Comparison of ENCODE assay signal across 1 cellular context in genomic region chrX:154323537-154323936, GRCh38.
TF ChIP-seq lines count a peak whose summit lies in the region.

No MANE protein-coding gene starts in this region.

TF ChIP-seq in GM23338, 12 proteins besides CTCF, POLR2A, EP300 and RAD21 (continued from another document):
- TF ChIP-seq ZNF462 (CRISPR knock-in tag; IDR thresholded peaks at IDR 0.05) (no peak), ETS1 (IDR thresholded peaks at IDR 0.05) (no peak), EZH2 (IDR thresholded peaks at IDR 0.05; ENCODE audit: low read depth, unreplicated experiment) (no peak), JUNB (IDR thresholded peaks at IDR 0.05; ENCODE audit: unreplicated experiment) (no peak), STAT1 (IDR thresholded peaks at IDR 0.05; ENCODE audit: unreplicated experiment) (no peak), POLR2AphosphoS5 (IDR thresholded peaks at IDR 0.05; ENCODE audit: low read depth) (no peak), ZNF331 (CRISPR knock-in tag; IDR thresholded peaks at IDR 0.05; ENCODE audit: low read depth) (no peak)
TF ChIP-seq in GM23338: peak in this region for 0.
